ENCODE assay signal across 8 cellular contexts in genomic region chr7:97118306-97118917, GRCh38. TPM values are rescaled to one million over a fixed set of nuclear protein-coding genes. Genes with fewer than 3 reads are reported as not detected.
DNase-seq lines count a peak whose midpoint lies in the region; ATAC-seq, FAIRE-seq and TF ChIP-seq lines count a peak whose summit lies in the region.

No MANE protein-coding gene starts in this region.

- H3K4me3 Mint-ChIP-seq in activated naive CD8-positive, alpha-beta T cell, result peak overlapping the region; percentile 97

- H3K27me3 ChIP-seq in heart left ventricle, result no peaks in the 10 kb centered on the region
- peaks cover 0 to 4% (median 0%) of the 10 kb centered on the region in 4 donors for H3K27me3 ChIP-seq in liver (ENCODE audit: control insufficient read depth in 4 of 4, insufficient read depth in 4 of 4, low read length in 3 of 4)
- no peaks in the 10 kb centered on the region for H3K27me3 ChIP-seq in transverse colon

- H3K4me1 Mint-ChIP-seq in activated naive CD8-positive, alpha-beta T cell (ENCODE audit: low read depth), result peaks cover 42% of the 10 kb centered on the region

- H3K4me3 ChIP-seq in heart left ventricle (peak overlapping the region; percentile 52 to 89 (median 74)), liver (ENCODE audit: low read depth in 1 of 3, low read length in 3 of 3) (peak overlapping the region; percentile 73 to 98 (median 85)), transverse colon (peak overlapping the region; percentile 56 to 92 (median 67))

- peaks cover 8% of the 10 kb centered on the region for H3K36me3 Mint-ChIP-seq in activated naive CD8-positive, alpha-beta T cell

- intact Hi-C loops in heart left ventricle (cut with DNase I) (no loop called here), left cardiac atrium (cut with DNase I) (no loop called here), transverse colon (cut with DNase I; ENCODE audit: low total_unique reads) (no loop called here)

- peak overlapping the region; percentile 85 to 93 for H3K9ac ChIP-seq in liver (ENCODE audit: low read depth in 1 of 2, low read length in 2 of 2)

- in situ Hi-C loops in transverse colon (cut with MboI; ENCODE audit: low pct_ligation_motif_present in 1 of 4, low pct_unique_long_range_greater_than_20kb in 1 of 4, low sequenced_read_pairs in 3 of 4), result loop anchor here in 1 of 4 donors (25.0 kb wide), 1 partner anchor 719 kb away; no protein-coding TSS in a partner anchor

- H3K9me3 ChIP-seq in heart left ventricle (no peaks in the 10 kb centered on the region), liver (ENCODE audit: control insufficient read depth in 4 of 4, low read length in 3 of 4) (no peaks in the 10 kb centered on the region), transverse colon (no peaks in the 10 kb centered on the region)

- H3K27me3 Mint-ChIP-seq in activated naive CD8-positive, alpha-beta T cell, result no peaks in the 10 kb centered on the region

- peak overlapping the region; percentile 95 for H3K27ac Mint-ChIP-seq in activated naive CD8-positive, alpha-beta T cell

- no peak for TF ChIP-seq EP300 in transverse colon (IDR thresholded peaks at IDR 0.05; ENCODE audit: low read depth)

- TF ChIP-seq POLR2A in heart left ventricle (IDR thresholded peaks at IDR 0.05), result no peak
- no peak for TF ChIP-seq POLR2A in transverse colon (IDR thresholded peaks at IDR 0.05)

- TF ChIP-seq CTCF in heart left ventricle (IDR thresholded peaks at IDR 0.05), result no peak
- TF ChIP-seq CTCF in liver (IDR thresholded peaks at IDR 0.05; ENCODE audit: low read depth, low read length, missing input control), result no peak
- no peak for TF ChIP-seq CTCF in transverse colon (IDR thresholded peaks at IDR 0.05)

- H3K4me1 ChIP-seq in heart left ventricle, result peaks cover 0 to 21% (median 13%) of the 10 kb centered on the region in 12 donors
- peaks cover 2 to 17% (median 10%) of the 10 kb centered on the region in 4 donors for H3K4me1 ChIP-seq in liver (ENCODE audit: control insufficient read depth in 4 of 4, insufficient read depth in 4 of 4, low read length in 3 of 4)
- peaks cover 6 to 17% (median 15%) of the 10 kb centered on the region in 4 donors for H3K4me1 ChIP-seq in transverse colon

- WGBS in heart left ventricle, 4 donors, result 16 to 17% (median 16%) methylated on average over 13 of the region's 13 CpGs
- 15% methylated on average over 13 of the region's 13 CpGs for WGBS in liver
- WGBS in transverse colon (ENCODE audit: low coverage in 1 of 2), 2 donors, result 12 to 19% methylated on average over 13 of the region's 13 CpGs

- FAIRE-seq in RCC 7860 (lab: Jason Lieb, UNC), result no peak

- TF ChIP-seq RAD21 in liver (IDR thresholded peaks at IDR 0.05), result no peak

- no peak for DNase-seq in heart left ventricle
- DNase-seq in left cardiac atrium, result no peak
- DNase-seq in transverse colon, result no peak
- no peak for DNase-seq in RCC 7860 (ENCODE audit: low spot score)

- H3K27ac ChIP-seq in heart left ventricle, result peak overlapping the region in 6 of 12 donors; percentile 75 to 86 (median 78)
- peak overlapping the region; percentile 82 to 86 for H3K27ac ChIP-seq in liver (ENCODE audit: low read depth in 1 of 2, low read length in 2 of 2)
- H3K27ac ChIP-seq in transverse colon, result peak overlapping the region; percentile 84 to 87 (median 84)

- ATAC-seq in heart left ventricle (no peak), left cardiac atrium (no peak), HG03460 (IDR thresholded peaks at IDR 0.05; ENCODE audit: unreplicated experiment) (no peak), HG03432 (IDR thresholded peaks at IDR 0.05; ENCODE audit: unreplicated experiment) (no peak)

- H3K36me3 ChIP-seq in heart left ventricle, result no peaks in the 10 kb centered on the region
- H3K36me3 ChIP-seq in liver (ENCODE audit: control insufficient read depth in 4 of 4, insufficient read depth in 3 of 4, low read depth in 1 of 4, low read length in 3 of 4), result no peaks in the 10 kb centered on the region
- no peaks in the 10 kb centered on the region for H3K36me3 ChIP-seq in transverse colon

- H3K9me3 Mint-ChIP-seq in activated naive CD8-positive, alpha-beta T cell (ENCODE audit: low read depth), result no peaks in the 10 kb centered on the region

TF ChIP-seq in liver, 16 proteins besides CTCF, POLR2A, EP300 and RAD21:
- TF ChIP-seq JUND (IDR thresholded peaks at IDR 0.05), result no peak
- no peak for TF ChIP-seq FOXA2 (IDR thresholded peaks at IDR 0.05)
- no peak for TF ChIP-seq SP1 (IDR thresholded peaks at IDR 0.05)
- no peak for TF ChIP-seq TAF1 (conservative IDR thresholded peaks at IDR 0.05)
- no peak for TF ChIP-seq MAX (IDR thresholded peaks at IDR 0.05)
- no peak for TF ChIP-seq HNF4G (IDR thresholded peaks at IDR 0.05)
- TF ChIP-seq NR2F2 (IDR thresholded peaks at IDR 0.05), result no peak
- TF ChIP-seq RXRA (IDR thresholded peaks at IDR 0.05), result no peak
- no peak for TF ChIP-seq YY1 (IDR thresholded peaks at IDR 0.05)
- no peak for TF ChIP-seq ZBTB33 (IDR thresholded peaks at IDR 0.05)
- no peak for TF ChIP-seq REST (IDR thresholded peaks at IDR 0.05)
- TF ChIP-seq HNF4A (conservative IDR thresholded peaks at IDR 0.05), result no peak
- TF ChIP-seq EGR1 (IDR thresholded peaks at IDR 0.05; ENCODE audit: low read depth in 2 of 2), result no peak

RNA-seq across cellular contexts. Expression of gene SDHAF3, which starts 0.9 kb away (rescaled TPM):
- total RNA-seq in heart left ventricle (10 to 100 TPM in 7 of 9 donors, 1 to 10 TPM in 2; 8.4 to 21.5 (median 18.0) TPM), left cardiac atrium (10 to 100 TPM; 14.3 to 19.2 TPM), liver (1 to 10 TPM; 8.6 to 9.9 TPM), transverse colon (1 to 10 TPM in 2 of 4 donors, under 1 TPM in 1, not detected in 1; 0.60 to 7.5 (median 5.3) TPM)
- polyA plus RNA-seq in heart left ventricle (10 to 100 TPM; 10.1 to 11.6 TPM), liver (10 to 100 TPM; 11.0 to 34.1 TPM)
